Comparison of ENCODE assay signal across 13 cellular contexts in genomic region chr20:17648306-17648646, GRCh38. TPM values are rescaled to one million over a fixed set of nuclear protein-coding genes. Genes with fewer than 3 reads are reported as not detected.
DNase-seq lines count a peak whose midpoint lies in the region; ATAC-seq and TF ChIP-seq lines count a peak whose summit lies in the region.
"Had no signal": no experiment of that assay in that cellular context is flagged by ENCODE, and none has a peak within 500 bp of the region (broad histone marks: within the 10 kb centered on the region; RNA-seq: fewer than 3 reads in every experiment).

No MANE protein-coding gene starts in this region.

- H3K27ac Mint-ChIP-seq in glutamatergic neuron (ENCODE audit: unreplicated experiment): no peak overlapping the region
- peak overlapping the region; percentile 57 to 65 for H3K27ac Mint-ChIP-seq in natural killer cell

- no peak overlapping the region for H3K4me3 ChIP-seq in vagina
- H3K4me3 ChIP-seq: ascending aorta had no signal

- DNase-seq in activated effector memory CD4-positive, alpha-beta T cell treated with anti-CD3 and anti-CD28 coated beads, Interleukin-2, amount 50 U/mL, for 16 hours: peak; percentile 49
- DNase-seq in activated effector memory CD4-positive, alpha-beta T cell treated with Interleukin-2 at 50 U/mL for 16 hours: no peak
- peak; percentile 22 for DNase-seq in glutamatergic neuron
- DNase-seq in natural killer cell: no peak
- no peak for DNase-seq in vagina (ENCODE audit: extremely low spot score in 2 of 2)
- DNase-seq in effector CD8-positive, alpha-beta T cell (lab: John Stamatoyannopoulos, UW): no peak
- DNase-seq: ACHN; NCI-H1694 treated with DMSO at 0.1 percent for 48 hours; stimulated activated CD4-positive, alpha-beta T cell treated with anti-CD3 and anti-CD28 coated beads, Interleukin-1b, Interleukin-23, amount 100 ng/mL, for 48 hours had no signal

- H3K9me3 ChIP-seq in vagina: no peaks in the 10 kb centered on the region
- H3K9me3 ChIP-seq: ascending aorta had no signal

- TF ChIP-seq POLR2A in vagina (IDR thresholded peaks at IDR 0.05): no peak

- TF ChIP-seq CTCF in glutamatergic neuron (IDR thresholded peaks at IDR 0.05; ENCODE audit: partially characterized antibody, unreplicated experiment) (no peak), natural killer cell (IDR thresholded peaks at IDR 0.05) (no peak), vagina (IDR thresholded peaks at IDR 0.05) (no peak)

- no peaks in the 10 kb centered on the region for H3K36me3 Mint-ChIP-seq in glutamatergic neuron (ENCODE audit: unreplicated experiment)
- H3K36me3 Mint-ChIP-seq in natural killer cell: no peaks in the 10 kb centered on the region

- peaks cover 2% of the 10 kb centered on the region for H3K9me3 Mint-ChIP-seq in glutamatergic neuron (ENCODE audit: unreplicated experiment)
- no peaks in the 10 kb centered on the region for H3K9me3 Mint-ChIP-seq in natural killer cell
- H3K9me3 Mint-ChIP-seq: naive thymus-derived CD8-positive, alpha-beta T cell had no signal

- peaks cover 50% of the 10 kb centered on the region for H3K4me1 Mint-ChIP-seq in glutamatergic neuron (ENCODE audit: low read depth, unreplicated experiment)
- H3K4me1 Mint-ChIP-seq in natural killer cell: peaks cover 25 to 45% of the 10 kb centered on the region in 2 donors

- no peaks in the 10 kb centered on the region for H3K27me3 ChIP-seq in vagina
- H3K27me3 ChIP-seq: ascending aorta had no signal

- peaks cover 79% of the 10 kb centered on the region for H3K4me1 ChIP-seq in vagina

- peak in 2 of 3 donors; percentile 38 to 41 for ATAC-seq in natural killer cell
- no peak for ATAC-seq in GM19452 (IDR thresholded peaks at IDR 0.05; ENCODE audit: unreplicated experiment)
- ATAC-seq in esophagus mucosa: no peak

- no peaks in the 10 kb centered on the region for H3K27me3 Mint-ChIP-seq in glutamatergic neuron (ENCODE audit: unreplicated experiment)
- H3K27me3 Mint-ChIP-seq in natural killer cell (ENCODE audit: low read depth in 2 of 2): no peaks in the 10 kb centered on the region
- H3K27me3 Mint-ChIP-seq: naive thymus-derived CD8-positive, alpha-beta T cell had no signal

- H3K27ac ChIP-seq in vagina: peak overlapping the region; percentile 28

- H3K36me3 ChIP-seq in vagina: no peaks in the 10 kb centered on the region
- H3K36me3 ChIP-seq: ascending aorta had no signal

- intact Hi-C loops in natural killer cell (cut with micrococcal nuclease): no loop called here
- intact Hi-C loops in vagina (cut with DNase I): no loop called here

- no peak overlapping the region for H3K4me3 Mint-ChIP-seq in glutamatergic neuron (ENCODE audit: unreplicated experiment)
- no peak overlapping the region for H3K4me3 Mint-ChIP-seq in natural killer cell

RNA-seq across cellular contexts. Expression of gene RRBP1, which starts 33.8 kb away (rescaled TPM):
- total RNA-seq in glutamatergic neuron (ENCODE audit: unreplicated experiment): 63.3 TPM
- total RNA-seq in natural killer cell: 10 to 100 TPM; 88.3 to 95.4 (median 90.1) TPM
- total RNA-seq in vagina: 79.8 TPM
- total RNA-seq in esophagus mucosa: 74.5 TPM

RNA-seq across cellular contexts. Expression of gene BANF2, which starts 51.5 kb away (rescaled TPM):
- not detected for total RNA-seq in glutamatergic neuron (ENCODE audit: unreplicated experiment)
- not detected for total RNA-seq in natural killer cell
- total RNA-seq in vagina: not detected
- total RNA-seq in esophagus mucosa: not detected
- total RNA-seq: ascending aorta; naive thymus-derived CD8-positive, alpha-beta T cell had no signal

Comparison
In these comparisons a context has a peak if more than half of its experiments do, and no peak if none do; other contexts are left out.
1. DNase-seq: peak in activated effector memory CD4-positive, alpha-beta T cell treated with anti-CD3 and anti-CD28 coated beads, Interleukin-2, amount 50 U/mL, for 16 hours (single experiment) and glutamatergic neuron (single experiment); none in activated effector memory CD4-positive, alpha-beta T cell treated with Interleukin-2 at 50 U/mL for 16 hours (single experiment), natural killer cell (single experiment), vagina (0 of 2) and effector CD8-positive, alpha-beta T cell (single experiment).
2. ATAC-seq: peak in natural killer cell (2 of 3); none in GM19452 (single experiment) and esophagus mucosa (single experiment).